ENCODE assay signal across 10 cellular contexts in the genomic region with DNA sequence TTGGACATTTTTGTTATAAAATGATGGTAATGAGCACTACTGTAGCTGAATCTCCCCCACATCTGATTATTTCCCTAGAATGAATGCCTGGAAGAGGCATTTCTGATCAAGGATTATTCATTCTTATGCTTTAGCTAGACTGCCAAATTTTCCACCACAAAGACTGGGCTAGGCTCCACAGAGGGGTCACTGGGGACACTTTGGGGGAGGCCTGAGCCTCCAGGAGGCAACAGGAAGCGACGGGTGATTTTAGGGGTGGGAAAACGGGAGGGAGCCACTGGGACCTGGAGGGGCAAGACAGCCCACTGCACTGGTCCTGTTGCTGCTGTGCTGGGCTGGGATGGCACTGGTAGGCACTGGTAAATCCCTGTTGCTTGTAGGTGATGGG. TPM values are rescaled to one million over a fixed set of nuclear protein-coding genes. Genes with fewer than 3 reads are reported as not detected.
DNase-seq lines count a peak whose midpoint lies in the region; ATAC-seq and TF ChIP-seq lines count a peak whose summit lies in the region.
"Had no signal": no experiment of that assay in that cellular context is flagged by ENCODE, and none has a peak within 500 bp of the region (broad histone marks: within the 10 kb centered on the region; RNA-seq: fewer than 3 reads in every experiment).

No MANE protein-coding gene starts in this region.

- H3K27me3 ChIP-seq in SJCRH30 (no peaks in the 10 kb centered on the region), right cardiac atrium (ENCODE audit: control insufficient read depth, insufficient read depth) (no peaks in the 10 kb centered on the region)

- H3K36me3 Mint-ChIP-seq in activated CD4-positive, alpha-beta T cell treated with anti-CD3 and anti-CD28 coated beads, Interleukin-2, amount 10 ng/mL, durations not matched to agents 24 days and 14 days (ENCODE audit: low read depth) = peaks cover 15% of the 10 kb centered on the region
- no peaks in the 10 kb centered on the region for H3K36me3 Mint-ChIP-seq in endothelial cell (ENCODE audit: low read depth, unreplicated experiment)

- H3K4me1 ChIP-seq in SJCRH30 (peaks cover 25% of the 10 kb centered on the region), right cardiac atrium (ENCODE audit: control insufficient read depth, insufficient read depth, low read length) (peaks cover 7% of the 10 kb centered on the region)

- H3K27ac Mint-ChIP-seq in activated CD4-positive, alpha-beta T cell treated with anti-CD3 and anti-CD28 coated beads, Interleukin-2, amount 10 ng/mL, durations not matched to agents 24 days and 14 days = no peak overlapping the region
- peak overlapping the region; percentile 44 for H3K27ac Mint-ChIP-seq in endothelial cell (ENCODE audit: unreplicated experiment)
- H3K27ac Mint-ChIP-seq: stimulated activated naive B cell treated with anti-CD40 and anti-IgM and Interleukin-4, amounts not matched to agents 10 μg/mL and 1 μg/mL and 100 μg/mL, for 72 hours had no signal

- 56% methylated on average over 3 of the region's 3 CpGs for WGBS in right cardiac atrium

- H3K4me3 Mint-ChIP-seq in activated CD4-positive, alpha-beta T cell treated with anti-CD3 and anti-CD28 coated beads, Interleukin-2, amount 10 ng/mL, durations not matched to agents 24 days and 14 days = peak overlapping the region; percentile 5
- no peak overlapping the region for H3K4me3 Mint-ChIP-seq in endothelial cell (ENCODE audit: unreplicated experiment)
- H3K4me3 Mint-ChIP-seq: stimulated activated naive B cell treated with anti-CD40 and anti-IgM and Interleukin-4, amounts not matched to agents 10 μg/mL and 1 μg/mL and 100 μg/mL, for 72 hours had no signal

- peaks cover 19% of the 10 kb centered on the region for H3K4me1 Mint-ChIP-seq in activated CD4-positive, alpha-beta T cell treated with anti-CD3 and anti-CD28 coated beads, Interleukin-2, amount 10 ng/mL, durations not matched to agents 24 days and 14 days
- H3K4me1 Mint-ChIP-seq in endothelial cell (ENCODE audit: unreplicated experiment) = peaks cover 32% of the 10 kb centered on the region

- H3K4me3 ChIP-seq in SJCRH30 = no peak overlapping the region
- H3K4me3 ChIP-seq in right cardiac atrium (ENCODE audit: low read length) = no peak overlapping the region

- H3K9me3 Mint-ChIP-seq in activated CD4-positive, alpha-beta T cell treated with anti-CD3 and anti-CD28 coated beads, Interleukin-2, amount 10 ng/mL, durations not matched to agents 24 days and 14 days = no peaks in the 10 kb centered on the region
- no peaks in the 10 kb centered on the region for H3K9me3 Mint-ChIP-seq in endothelial cell (ENCODE audit: unreplicated experiment)
- H3K9me3 Mint-ChIP-seq: stimulated activated naive B cell treated with anti-CD40 and anti-IgM and Interleukin-4, amounts not matched to agents 10 μg/mL and 1 μg/mL and 100 μg/mL, for 72 hours had no signal

- H3K36me3 ChIP-seq in SJCRH30 = no peaks in the 10 kb centered on the region

- H3K27me3 Mint-ChIP-seq in activated CD4-positive, alpha-beta T cell treated with anti-CD3 and anti-CD28 coated beads, Interleukin-2, amount 10 ng/mL, durations not matched to agents 24 days and 14 days = peaks cover 3% of the 10 kb centered on the region
- H3K27me3 Mint-ChIP-seq in endothelial cell (ENCODE audit: unreplicated experiment) = peaks cover 14% of the 10 kb centered on the region

- intact Hi-C loops in activated CD4-positive, alpha-beta T cell treated with anti-CD3 and anti-CD28 coated beads, Interleukin-2, amount 10 ng/mL, durations not matched to agents 24 days and 14 days (cut with micrococcal nuclease) = loop anchor here (10.0 kb wide), 1 partner anchor 730 kb away; no protein-coding TSS in a partner anchor
- intact Hi-C loops in sciatic nerve (cut with DNase I) = no loop called here
- intact Hi-C loops in right cardiac atrium (cut with DNase I) = no loop called here

- ATAC-seq in sciatic nerve (peak; percentile 5), right cardiac atrium (no peak)
- ATAC-seq: stimulated activated naive B cell treated with anti-CD40 and anti-IgM and Interleukin-4, amounts not matched to agents 10 μg/mL and 1 μg/mL and 100 μg/mL, for 72 hours had no signal

- H3K27ac ChIP-seq in SJCRH30 = peak overlapping the region; percentile 58
- H3K27ac ChIP-seq in right cardiac atrium (ENCODE audit: low read length) = no peak overlapping the region

- TF ChIP-seq CTCF in endothelial cell (IDR thresholded peaks at IDR 0.05; ENCODE audit: unreplicated experiment) = no peak

- no peak for DNase-seq in activated CD4-positive, alpha-beta T cell treated with anti-CD3 and anti-CD28 coated beads, Interleukin-2, amount 10 ng/mL, durations not matched to agents 24 days and 14 days
- DNase-seq in activated CD4-positive, alpha-beta T cell treated with anti-CD3 and anti-CD28 coated beads for 1 hour = no peak
- no peak for DNase-seq in SJCRH30
- no peak for DNase-seq in endothelial cell (ENCODE audit: low spot score)
- no peak for DNase-seq in sciatic nerve (ENCODE audit: low spot score)
- no peak for DNase-seq in NCI-H2107 treated with DMSO at 0.1 percent for 48 hours (lab: John Stamatoyannopoulos, UW; ENCODE audit: unreplicated experiment)
- DNase-seq in right cardiac atrium = no peak
- no peak for DNase-seq in germinal center (ENCODE audit: low spot score)
- DNase-seq: nucleus accumbens; stimulated activated naive B cell treated with anti-CD40 and anti-IgM and Interleukin-4, amounts not matched to agents 10 μg/mL and 1 μg/mL and 100 μg/mL, for 72 hours had no signal

- H3K9me3 ChIP-seq in SJCRH30 (replicated peaks) (peaks cover under 1% of the 10 kb centered on the region; the same call in 1 of the 2 replicates), right cardiac atrium (ENCODE audit: control insufficient read depth, low read length) (no peaks in the 10 kb centered on the region)

RNA-seq across cellular contexts. Expression of a gene that starts 2.4 kb away (rescaled TPM):
- total RNA-seq in activated CD4-positive, alpha-beta T cell treated with anti-CD3 and anti-CD28 coated beads, Interleukin-2, amount 10 ng/mL, durations not matched to agents 24 days and 14 days = 33.9 and 34.8 TPM in 2 replicates
- 43.8 and 46.9 TPM in 2 replicates for total RNA-seq in SJCRH30 (2014; rRNA removed; shearing (Covaris generic))
- 8.5 TPM for total RNA-seq in endothelial cell (ENCODE audit: unreplicated experiment)
- 38.1 TPM for total RNA-seq in sciatic nerve
- total RNA-seq in right cardiac atrium = 10 to 100 TPM; 49.6 to 74.8 (median 68.5) TPM
- 46.0 TPM for polyA plus RNA-seq in right cardiac atrium
